9 cellular contexts compared by ENCODE assay signal in genomic region chr2:233142355-233142897, GRCh38.
A peak's percentile ranks its signal among the peaks of the same experiment; 100 is the strongest.
DNase-seq lines count a peak whose midpoint lies in the region; ATAC-seq lines count a peak whose summit lies in the region.
"Had no signal": no experiment of that assay in that cellular context is flagged by ENCODE, and none has a peak within 500 bp of the region (broad histone marks: within the 10 kb centered on the region; RNA-seq: fewer than 3 reads in every experiment).

No MANE protein-coding gene starts in this region.

- ATAC-seq in GM18511 (IDR thresholded peaks at IDR 0.05; ENCODE audit: unreplicated experiment) (peak; percentile 90), GM21423 (IDR thresholded peaks at IDR 0.05; ENCODE audit: unreplicated experiment) (peak; percentile 81), HG03442 (IDR thresholded peaks at IDR 0.05; ENCODE audit: unreplicated experiment) (peak; percentile 80)
- peak; percentile 88 for ATAC-seq in effector memory CD8-positive, alpha-beta T cell (replicated peaks)

- no peaks in the 10 kb centered on the region for H3K9me3 Mint-ChIP-seq in effector memory CD8-positive, alpha-beta T cell

- H3K27ac Mint-ChIP-seq in effector memory CD8-positive, alpha-beta T cell = peak overlapping the region; percentile 84 to 85

- peak; percentile 31 to 51 (median 50) for DNase-seq in effector memory CD8-positive, alpha-beta T cell
- DNase-seq in cerebellum (ENCODE audit: low spot score) (no peak), germinal center (ENCODE audit: low spot score) (no peak), NAMALWA (ENCODE audit: low spot score) (no peak), medulla oblongata (ENCODE audit: extremely low spot score) (no peak)
- DNase-seq: midbrain had no signal

- peak overlapping the region; percentile 62 to 70 for H3K4me3 Mint-ChIP-seq in effector memory CD8-positive, alpha-beta T cell

- H3K36me3 Mint-ChIP-seq in effector memory CD8-positive, alpha-beta T cell (ENCODE audit: insufficient read depth) = peaks cover 92% of the 10 kb centered on the region

- H3K4me1 Mint-ChIP-seq in effector memory CD8-positive, alpha-beta T cell (ENCODE audit: low read depth in 2 of 2) = peaks cover 46 to 53% of the 10 kb centered on the region in 2 donors

- no peaks in the 10 kb centered on the region for H3K27me3 Mint-ChIP-seq in effector memory CD8-positive, alpha-beta T cell

Comparison
In these comparisons a context has a peak if more than half of its experiments do, and no peak if none do; other contexts are left out.
1. DNase-seq: peak in effector memory CD8-positive, alpha-beta T cell (3 of 3); none in cerebellum (single experiment), germinal center (single experiment), NAMALWA (single experiment) and medulla oblongata (single experiment).
2. Peak in every context shown above with its lines, with median percentiles within 50 percentile points of each other: ATAC-seq.